Comparison of ENCODE assay signal across 23 cellular contexts in genomic region chr16:66387817-66388332, GRCh38. TPM values are rescaled to one million over a fixed set of nuclear protein-coding genes. Genes with fewer than 3 reads are reported as not detected.
"Had no signal": no experiment of that assay in that cellular context is flagged by ENCODE, and none has a peak within 500 bp of the region (broad histone marks: within the 10 kb centered on the region; RNA-seq: fewer than 3 reads in every experiment).

No MANE protein-coding gene starts in this region.

- H3K27me3 Mint-ChIP-seq: activated naive CD4-positive, alpha-beta T cell treated with anti-CD3 and anti-CD28 coated beads, Interleukin-2, amount 50 U/mL, for 24 hours had no signal

- ATAC-seq: heart left ventricle; left colon; naive thymus-derived CD4-positive, alpha-beta T cell; sciatic nerve had no signal

- H3K27me3 ChIP-seq: heart left ventricle had no signal

- H3K4me3 ChIP-seq: heart left ventricle, lung, smooth muscle cell had no signal

- H3K36me3 Mint-ChIP-seq: activated naive CD4-positive, alpha-beta T cell treated with anti-CD3 and anti-CD28 coated beads, Interleukin-2, amount 50 U/mL, for 24 hours; brain; naive thymus-derived CD4-positive, alpha-beta T cell had no signal

- H3K4me2 ChIP-seq: smooth muscle cell had no signal

- H3K9me3 Mint-ChIP-seq: activated CD4-positive, alpha-beta memory T cell treated with anti-CD3 and anti-CD28 coated beads, Interleukin-2, amount 10 ng/mL, durations not matched to agents 7 days and 5 days; activated naive CD4-positive, alpha-beta T cell treated with anti-CD3 and anti-CD28 coated beads, Interleukin-2, amount 50 U/mL, for 24 hours; neural crest cell had no signal

- H3K4me3 Mint-ChIP-seq: activated CD4-positive, alpha-beta memory T cell treated with anti-CD3 and anti-CD28 coated beads, Interleukin-2, amount 10 ng/mL, durations not matched to agents 7 days and 5 days; activated naive CD4-positive, alpha-beta T cell treated with anti-CD3 and anti-CD28 coated beads, Interleukin-2, amount 50 U/mL, for 24 hours; brain; naive thymus-derived CD4-positive, alpha-beta T cell; neural crest cell had no signal

- H3K4me1 Mint-ChIP-seq: activated CD4-positive, alpha-beta memory T cell treated with anti-CD3 and anti-CD28 coated beads, Interleukin-2, amount 10 ng/mL, durations not matched to agents 7 days and 5 days; activated naive CD4-positive, alpha-beta T cell treated with anti-CD3 and anti-CD28 coated beads, Interleukin-2, amount 50 U/mL, for 24 hours; neural crest cell had no signal

- H3K27ac Mint-ChIP-seq: activated CD4-positive, alpha-beta memory T cell treated with anti-CD3 and anti-CD28 coated beads, Interleukin-2, amount 10 ng/mL, durations not matched to agents 7 days and 5 days; activated naive CD4-positive, alpha-beta T cell treated with anti-CD3 and anti-CD28 coated beads, Interleukin-2, amount 50 U/mL, for 24 hours; brain; naive thymus-derived CD4-positive, alpha-beta T cell had no signal

- DNase-seq: activated CD4-positive, alpha-beta memory T cell treated with anti-CD3 and anti-CD28 coated beads, Interleukin-2, amount 10 ng/mL, durations not matched to agents 7 days and 5 days; activated CD4-positive, alpha-beta T cell treated with anti-CD3 and anti-CD28 coated beads for 48 hours; activated CD4-positive, CD25-positive, alpha-beta regulatory T cell; activated gamma-delta T cell treated with Interleukin-2 at 50 U/mL for 16 hours; activated T-cell treated with anti-CD3 and anti-CD28 coated beads for 4 hours; aorta; caudate nucleus; dermis blood vessel endothelial cell; heart left ventricle; naive thymus-derived CD4-positive, alpha-beta T cell; stimulated activated CD4-positive, alpha-beta T cell treated with anti-CD3 and anti-CD28 coated beads, Interleukin-2, amount 100 ng/mL, for 48 hours; stimulated activated CD8-positive, alpha-beta memory T cell treated with anti-CD3 and anti-CD28 coated beads, Interleukin-4, amount 100 ng/mL, for 48 hours; stimulated activated naive CD4-positive, alpha-beta T cell had no signal

- FAIRE-seq: islet of Langerhans had no signal

RNA-seq across cellular contexts. Expression of gene CDH5, which starts 21.4 kb away (rescaled TPM):
- total RNA-seq: activated CD4-positive, alpha-beta memory T cell treated with anti-CD3 and anti-CD28 coated beads, Interleukin-2, amount 10 ng/mL, durations not matched to agents 7 days and 5 days; fibroblast of villous mesenchyme; naive thymus-derived CD4-positive, alpha-beta T cell; smooth muscle cell; T-helper 1 cell treated with Interleukin-12 subunit alpha and Interleukin-12 subunit beta and Interleukin-4 antibody, amounts not matched to agents 30 ng/mL and 1 ng/mL, for 36 hours had no signal
- polyA plus RNA-seq: naive thymus-derived CD4-positive, alpha-beta T cell; smooth muscle cell had no signal

RNA-seq across cellular contexts. Expression of gene BEAN1, which starts 39.2 kb away (rescaled TPM):
- total RNA-seq: activated CD4-positive, alpha-beta memory T cell treated with anti-CD3 and anti-CD28 coated beads, Interleukin-2, amount 10 ng/mL, durations not matched to agents 7 days and 5 days; left colon; naive thymus-derived CD4-positive, alpha-beta T cell; T-helper 1 cell treated with Interleukin-12 subunit alpha and Interleukin-12 subunit beta and Interleukin-4 antibody, amounts not matched to agents 30 ng/mL and 1 ng/mL, for 36 hours had no signal
- polyA plus RNA-seq: naive thymus-derived CD4-positive, alpha-beta T cell had no signal
